ENCODE assay signal across 21 cellular contexts in genomic region chr16:1345651-1346421, GRCh38. TPM values are rescaled to one million over a fixed set of nuclear protein-coding genes. Genes with fewer than 3 reads are reported as not detected.
DNase-seq lines count a peak whose midpoint lies in the region; ATAC-seq, FAIRE-seq and TF ChIP-seq lines count a peak whose summit lies in the region.
"Had no signal": no experiment of that assay in that cellular context is flagged by ENCODE, and none has a peak within 500 bp of the region (broad histone marks: within the 10 kb centered on the region; RNA-seq: fewer than 3 reads in every experiment).

No MANE protein-coding gene starts in this region.

- ATAC-seq in HepG2 (no peak), right lobe of liver (no peak)
- ATAC-seq: CD8-positive, alpha-beta T cell had no signal

- CTCF ChIA-PET in HepG2 (lab: Yijun Ruan, JAX; ENCODE audit: low intra/inter-chr PET ratio, low total read pairs) = no interaction called here

- no peak overlapping the region for H4K91ac ChIP-seq in neuronal stem cell (ENCODE audit: low read depth, low read length, poor library complexity)

- intact Hi-C loops in HepG2 (cut with micrococcal nuclease; ENCODE audit: unreplicated experiment) = no loop called here
- intact Hi-C loops in right lobe of liver (cut with DNase I) = no loop called here
- intact Hi-C loops in testis (cut with DNase I; ENCODE audit: low total_unique reads) = no loop called here

- no peak overlapping the region for H3K14ac ChIP-seq in neuronal stem cell (ENCODE audit: low read length)

- peak overlapping the region; percentile 84 for H2BK12ac ChIP-seq in neuronal stem cell (ENCODE audit: low read length)

- POLR2A ChIA-PET in HepG2 (lab: Yijun Ruan, JAX) = no interaction called here

- H3K27ac ChIP-seq in HepG2 (ENCODE audit: extremely low read length, insufficient read depth, low read length) (no peak overlapping the region), right lobe of liver (no peak overlapping the region), neuronal stem cell (replicated peaks; ENCODE audit: low read length) (no peak overlapping the region), testis (no peak overlapping the region)
- H3K27ac ChIP-seq: BLaER1, GM23248, HL-60 had no signal

- no TSS peak for BruUV-seq in HepG2 (replicated peaks; lab: Mats Ljungman, UMichigan)

- in situ Hi-C loops in HepG2 (cut with HindIII; ENCODE audit: extremely low pct_ligation_motif_present, low pct_unique_long_range_greater_than_20kb) = no loop called here

- peak overlapping the region; percentile 23 for H3K4ac ChIP-seq in neuronal stem cell (ENCODE audit: low read length)

- H3K79me1 ChIP-seq in neuronal stem cell (ENCODE audit: low read depth, low read length) = peaks cover 7% of the 10 kb centered on the region

- H4K8ac ChIP-seq in neuronal stem cell (ENCODE audit: low read depth, low read length) = no peak overlapping the region

- FAIRE-seq in HepG2 (lab: Jason Lieb, UNC) = no peak
- FAIRE-seq: GM12891, H54 had no signal

- H2BK15ac ChIP-seq in neuronal stem cell (ENCODE audit: low read length) = peak overlapping the region; percentile 94

- H2BK120ac ChIP-seq in neuronal stem cell (ENCODE audit: low read depth, low read length) = no peak overlapping the region

- TF ChIP-seq CTCF in HepG2 (CRISPR knock-in tag; IDR thresholded peaks at IDR 0.05) (no peak), right lobe of liver (IDR thresholded peaks at IDR 0.05) (no peak), testis (IDR thresholded peaks at IDR 0.05) (no peak), GM10266 (IDR thresholded peaks at IDR 0.05; ENCODE audit: control insufficient read depth, insufficient read depth, low read depth, missing control alignments) (no peak)

- H3K9ac ChIP-seq in HepG2 (ENCODE audit: insufficient read depth, low read depth, low read length) (no peak overlapping the region), neuronal stem cell (ENCODE audit: low read depth, low read length, poor library complexity) (peak overlapping the region; percentile 44)
- H3K9ac ChIP-seq: BLaER1, GM23248 had no signal

- H3K4me3 ChIP-seq in HepG2 (replicated peaks in 1 of 3; ENCODE audit: insufficient read depth in 1 of 3, low read depth in 2 of 3, low read length in 3 of 3) = no peak overlapping the region
- no peak overlapping the region for H3K4me3 ChIP-seq in right lobe of liver
- peak overlapping the region in 1 of 2 donors; percentile 14 for H3K4me3 ChIP-seq in neuronal stem cell (ENCODE audit: low read length in 2 of 2)
- no peak overlapping the region for H3K4me3 ChIP-seq in testis
- H3K4me3 ChIP-seq: BLaER1, GM23248 had no signal

- no peak for DNase-seq in HepG2 (ENCODE audit: low spot score)
- no peak for DNase-seq in right lobe of liver
- no peak for DNase-seq in neuronal stem cell (ENCODE audit: low spot score)
- DNase-seq in testis = peak; percentile 36
- no peak for DNase-seq in GM10266 (ENCODE audit: extremely low spot score)
- DNase-seq in activated CD8-positive, alpha-beta memory T cell treated with anti-CD3 and anti-CD28 coated beads, Interleukin-2, amount 50 U/mL, for 4 hours = no peak
- DNase-seq: 8988T; Calu3; CD8-positive, alpha-beta T cell; DMS79 treated with DMSO at 0.1 percent for 48 hours; GF-D8; GM23248; HCEC 1CT; HFFc6; IMR-90; KBM-7 had no signal

- H4K20me1 ChIP-seq in HepG2 (ENCODE audit: insufficient read depth, low read length) = no peaks in the 10 kb centered on the region

- 84% methylated on average over 19 of the region's 31 CpGs for WGBS in HepG2 (ENCODE audit: low lambda C conversion rate)
- WGBS in right lobe of liver (ENCODE audit: insufficient coverage, low coverage, low lambda C conversion rate, missing lambda C conversion rate) = 91% methylated on average over 3 of the region's 31 CpGs
- no CpG with 5 or more reads among the region's 31 CpGs for WGBS in neuronal stem cell (ENCODE audit: extremely low coverage in 2 of 2, insufficient read length in 2 of 2, insufficient replicate concordance in 1 of 2), 2 donors
- WGBS in testis, 2 donors = 70 to 95% methylated on average over 4 to 29 of the region's 31 CpGs

- no peak overlapping the region for H2AK5ac ChIP-seq in neuronal stem cell (ENCODE audit: low read depth, low read length)

- peaks cover 0 to 10% of the 10 kb centered on the region in 2 experiments; a peak in 2 of 5 replicates for H3K27me3 ChIP-seq in HepG2 (ENCODE audit: control insufficient read depth in 1 of 2, insufficient read depth in 2 of 2, low read length in 2 of 2)
- no peaks in the 10 kb centered on the region for H3K27me3 ChIP-seq in right lobe of liver
- peaks cover 0 to 14% (median 0%) of the 10 kb centered on the region in 3 experiments for H3K27me3 ChIP-seq in neuronal stem cell (ENCODE audit: control insufficient read depth in 3 of 3, insufficient read depth in 3 of 3, low read depth in 1 of 3, low read length in 3 of 3)
- no peaks in the 10 kb centered on the region for H3K27me3 ChIP-seq in testis
- H3K27me3 ChIP-seq: BLaER1 had no signal

- H3K9me3 ChIP-seq in HepG2 (ENCODE audit: low read length) (no peaks in the 10 kb centered on the region), right lobe of liver (no peaks in the 10 kb centered on the region), neuronal stem cell (replicated peaks in 1 of 2; ENCODE audit: control insufficient read depth in 2 of 2, insufficient read depth in 1 of 2, low read depth in 1 of 2, low read length in 2 of 2) (no peaks in the 10 kb centered on the region), testis (no peaks in the 10 kb centered on the region)
- H3K9me3 ChIP-seq: BLaER1 had no signal

- 0 out of 4 replicates have a peak, but pooled peaks of 1 of the 2 experiments have one; percentile 32 for TF ChIP-seq POLR2A in HepG2 (IDR thresholded peaks at IDR 0.05; ENCODE audit: insufficient read depth in 1 of 2, low read depth in 2 of 2, low read length in 2 of 2)
- TF ChIP-seq POLR2A in right lobe of liver (IDR thresholded peaks at IDR 0.05) = no peak
- no peak for TF ChIP-seq POLR2A in testis (IDR thresholded peaks at IDR 0.05)

- H2AFZ ChIP-seq in HepG2 (ENCODE audit: low read length) = no peak overlapping the region
- H2AFZ ChIP-seq in neuronal stem cell (ENCODE audit: low read length) = no peak overlapping the region
- H2AFZ ChIP-seq: GM23248 had no signal

- no peak for TF ChIP-seq RAD21 in HepG2 (CRISPR knock-in tag; IDR thresholded peaks at IDR 0.05)

- peaks cover 8% of the 10 kb centered on the region for H3K79me2 ChIP-seq in HepG2 (ENCODE audit: insufficient read depth, low read length)

- no peak overlapping the region for H3K18ac ChIP-seq in neuronal stem cell (ENCODE audit: low read length)

- H3K4me2 ChIP-seq in HepG2 (ENCODE audit: low read depth, low read length) = no peak overlapping the region
- H3K4me2 ChIP-seq in neuronal stem cell (ENCODE audit: insufficient read depth, low read length, poor library complexity, severe bottlenecking) = no peak overlapping the region
- H3K4me2 ChIP-seq: BLaER1 had no signal

- H3K23ac ChIP-seq in neuronal stem cell (ENCODE audit: low read depth, low read length, poor library complexity) = peak overlapping the region; percentile 17

- peak overlapping the region; percentile 53 for H2BK5ac ChIP-seq in neuronal stem cell (ENCODE audit: low read length)

- H3K4me1 ChIP-seq in HepG2 (ENCODE audit: insufficient read depth, low read length) (peaks cover 27% of the 10 kb centered on the region), right lobe of liver (peaks cover 0 to 18% (median 9%) of the 10 kb centered on the region in 4 donors), neuronal stem cell (ENCODE audit: control insufficient read depth in 2 of 2, insufficient read depth in 1 of 2, low read depth in 1 of 2, low read length in 2 of 2) (peaks cover 4 to 11% of the 10 kb centered on the region in 2 donors), testis (peaks cover 23% of the 10 kb centered on the region)

- TF ChIP-seq EP300 in HepG2 (IDR thresholded peaks at IDR 0.05; ENCODE audit: low read depth in 2 of 2, low read length in 2 of 2) (no peak), HepG2 (CRISPR knock-in tag; IDR thresholded peaks at IDR 0.05; ENCODE audit: borderline replicate concordance) (no peak)

- H3K36me3 ChIP-seq in HepG2 (replicated peaks in 1 of 2; ENCODE audit: control insufficient read depth in 1 of 2, insufficient read depth in 2 of 2, low read length in 2 of 2) (peaks cover 6 to 14% of the 10 kb centered on the region in 2 experiments; a peak in 4 of 5 replicates), right lobe of liver (no peaks in the 10 kb centered on the region), neuronal stem cell (replicated peaks in 1 of 2; ENCODE audit: control insufficient read depth in 2 of 2, insufficient read depth in 2 of 2, low read length in 2 of 2) (peaks cover 16 to 69% of the 10 kb centered on the region in 2 donors), testis (ENCODE audit: low read depth, missing control alignments) (no peaks in the 10 kb centered on the region)

RNA-seq across cellular contexts. Expression of gene TSR3, which starts 5.8 kb away (rescaled TPM):
- 45.1 and 51.0 TPM in 2 replicates for total RNA-seq in HepG2 (2016; rRNA removed; fragmentation: Illumina TruSeq; extraction: Trizol)
- total RNA-seq in HepG2 (2016; cell fraction: cytosol; rRNA removed; fragmentation: Illumina TruSeq; extraction: Trizol; ENCODE audit: low read depth) = 118 and 125 TPM in 2 replicates
- 49.3 and 52.7 TPM in 2 replicates for total RNA-seq in HepG2 (2016; cell fraction: insoluble cytoplasmic fraction; rRNA removed; fragmentation: Illumina TruSeq; extraction: Trizol)
- total RNA-seq in HepG2 (2016; cell fraction: membrane; rRNA removed; fragmentation: Illumina TruSeq; extraction: Trizol) = 124 and 132 TPM in 2 replicates
- 18.2 and 27.2 TPM in 2 replicates for total RNA-seq in HepG2 (2016; cell fraction: nucleus; rRNA removed; fragmentation: Illumina TruSeq; extraction: Trizol)
- polyA plus RNA-seq in HepG2 (2011; rRNA removed) = 24.2 and 26.2 TPM in 2 replicates
- 32.0 and 45.5 TPM in 2 replicates for polyA plus RNA-seq in HepG2 (2011; cell fraction: cytosol; rRNA removed)
- polyA plus RNA-seq in HepG2 (2011; cell fraction: nucleus; rRNA removed) = 19.0 and 20.6 TPM in 2 replicates
- polyA plus RNA-seq in HepG2 (2012) = 21.4 TPM in 2 replicates
- polyA plus RNA-seq in HepG2 (2016; cell fraction: cytosol; fragmentation: Illumina TruSeq; extraction: Trizol; ENCODE audit: low read depth) = 132 and 144 TPM in 2 replicates
- 51.4 and 56.6 TPM in 2 replicates for polyA plus RNA-seq in HepG2 (2016; cell fraction: insoluble cytoplasmic fraction; fragmentation: Illumina TruSeq; extraction: Trizol; ENCODE audit: low read depth)
- polyA plus RNA-seq in HepG2 (2016; cell fraction: membrane; fragmentation: Illumina TruSeq; extraction: Trizol; ENCODE audit: low read depth) = 124 TPM in 2 replicates
- polyA plus RNA-seq in HepG2 (2016; cell fraction: nucleus; fragmentation: Illumina TruSeq; extraction: Trizol; ENCODE audit: insufficient read depth, low read depth) = 43.7 and 46.5 TPM in 2 replicates
- 32.8 and 34.9 TPM in 2 replicates for polyA minus RNA-seq in HepG2 (2011; rRNA and poly(A)+ RNA removed; ENCODE audit: low replicate concordance)
- 14.0 and 21.0 TPM in 2 replicates for polyA minus RNA-seq in HepG2 (2011; cell fraction: cytosol; rRNA and poly(A)+ RNA removed)
- 6.6 and 7.2 TPM in 2 replicates for polyA minus RNA-seq in HepG2 (2011; cell fraction: nucleus; rRNA and poly(A)+ RNA removed)
- total RNA-seq in right lobe of liver = 10 to 100 TPM; 20.7 to 66.5 (median 24.5) TPM
- polyA plus RNA-seq in neuronal stem cell (2013, experiment 1 of 2) = 32.4 TPM
- 29.6 TPM for polyA plus RNA-seq in neuronal stem cell (2013, experiment 2 of 2)
- 10 to 100 TPM; 79.4 to 89.5 TPM for total RNA-seq in testis
- polyA plus RNA-seq in testis (ENCODE audit: insufficient read depth, low read depth, low replicate concordance) = 40.9 TPM

RNA-seq across cellular contexts. Expression of gene GNPTG, which starts 5.9 kb away (rescaled TPM):
- total RNA-seq in HepG2 (2016; rRNA removed; fragmentation: Illumina TruSeq; extraction: Trizol) (8.8 and 22.7 TPM in 2 replicates), right lobe of liver (10 to 100 TPM; 44.3 to 72.8 (median 63.0) TPM), testis (100 to 1,000 TPM; 106 to 150 TPM)
- total RNA-seq in HepG2 (2016; cell fraction: cytosol; rRNA removed; fragmentation: Illumina TruSeq; extraction: Trizol; ENCODE audit: low read depth) = 8.5 and 9.4 TPM in 2 replicates
- 7.2 and 22.9 TPM in 2 replicates for total RNA-seq in HepG2 (2016; cell fraction: insoluble cytoplasmic fraction; rRNA removed; fragmentation: Illumina TruSeq; extraction: Trizol)
- total RNA-seq in HepG2 (2016; cell fraction: membrane; rRNA removed; fragmentation: Illumina TruSeq; extraction: Trizol) = 11.3 and 14.3 TPM in 2 replicates
- total RNA-seq in HepG2 (2016; cell fraction: nucleus; rRNA removed; fragmentation: Illumina TruSeq; extraction: Trizol) = 18.3 and 21.7 TPM in 2 replicates
- polyA plus RNA-seq in HepG2 (2011; rRNA removed) (71.1 and 79.9 TPM in 2 replicates), testis (ENCODE audit: insufficient read depth, low read depth, low replicate concordance) (67.8 TPM)
- 54.7 and 81.5 TPM in 2 replicates for polyA plus RNA-seq in HepG2 (2011; cell fraction: cytosol; rRNA removed)
- polyA plus RNA-seq in HepG2 (2011; cell fraction: nucleus; rRNA removed) = 96.1 and 122 TPM in 2 replicates
- polyA plus RNA-seq in HepG2 (2012) = 23.4 and 23.5 TPM in 2 replicates
- 15.1 and 18.1 TPM in 2 replicates for polyA plus RNA-seq in HepG2 (2016; cell fraction: cytosol; fragmentation: Illumina TruSeq; extraction: Trizol; ENCODE audit: low read depth)
- 15.0 and 19.6 TPM in 2 replicates for polyA plus RNA-seq in HepG2 (2016; cell fraction: insoluble cytoplasmic fraction; fragmentation: Illumina TruSeq; extraction: Trizol; ENCODE audit: low read depth)
- polyA plus RNA-seq in HepG2 (2016; cell fraction: membrane; fragmentation: Illumina TruSeq; extraction: Trizol; ENCODE audit: low read depth) = 15.9 and 17.7 TPM in 2 replicates
- 81.4 and 87.5 TPM in 2 replicates for polyA plus RNA-seq in HepG2 (2016; cell fraction: nucleus; fragmentation: Illumina TruSeq; extraction: Trizol; ENCODE audit: insufficient read depth, low read depth)
- polyA minus RNA-seq in HepG2 (2011; rRNA and poly(A)+ RNA removed; ENCODE audit: low replicate concordance) = 35.8 and 59.3 TPM in 2 replicates
- polyA minus RNA-seq in HepG2 (2011; cell fraction: cytosol; rRNA and poly(A)+ RNA removed) = 14.2 and 19.1 TPM in 2 replicates
- 7.6 and 15.6 TPM in 2 replicates for polyA minus RNA-seq in HepG2 (2011; cell fraction: nucleus; rRNA and poly(A)+ RNA removed)
- 14.7 TPM for polyA plus RNA-seq in neuronal stem cell (2013, experiment 1 of 2)
- polyA plus RNA-seq in neuronal stem cell (2013, experiment 2 of 2) = 13.2 TPM

RNA-seq across cellular contexts. Expression of gene BAIAP3, which starts 12.4 kb away (rescaled TPM):
- total RNA-seq in HepG2 (2016; rRNA removed; fragmentation: Illumina TruSeq; extraction: Trizol) (2.0 and 3.2 TPM in 2 replicates), right lobe of liver (1 to 10 TPM; 5.4 to 7.6 (median 5.8) TPM), testis (10 to 100 TPM; 29.8 to 60.4 TPM)
- 0.40 and 0.79 TPM in 2 replicates for total RNA-seq in HepG2 (2016; cell fraction: cytosol; rRNA removed; fragmentation: Illumina TruSeq; extraction: Trizol; ENCODE audit: low read depth)
- total RNA-seq in HepG2 (2016; cell fraction: insoluble cytoplasmic fraction; rRNA removed; fragmentation: Illumina TruSeq; extraction: Trizol) = 1.2 and 2.4 TPM in 2 replicates
- 0.80 and 1.3 TPM in 2 replicates for total RNA-seq in HepG2 (2016; cell fraction: membrane; rRNA removed; fragmentation: Illumina TruSeq; extraction: Trizol)
- 2.8 and 4.0 TPM in 2 replicates for total RNA-seq in HepG2 (2016; cell fraction: nucleus; rRNA removed; fragmentation: Illumina TruSeq; extraction: Trizol)
- polyA plus RNA-seq in HepG2 (2011; rRNA removed) (5.7 and 9.1 TPM in 2 replicates), testis (ENCODE audit: insufficient read depth, low read depth, low replicate concordance) (23.0 TPM)
- polyA plus RNA-seq in HepG2 (2011; cell fraction: cytosol; rRNA removed) = 2.2 and 2.3 TPM in 2 replicates
- polyA plus RNA-seq in HepG2 (2011; cell fraction: nucleus; rRNA removed) = 91.6 and 123 TPM in 2 replicates
- 3.7 and 4.3 TPM in 2 replicates for polyA plus RNA-seq in HepG2 (2012)
- polyA plus RNA-seq in HepG2 (2016; cell fraction: cytosol; fragmentation: Illumina TruSeq; extraction: Trizol; ENCODE audit: low read depth) = 0.31 and 0.35 TPM in 2 replicates
- polyA plus RNA-seq in HepG2 (2016; cell fraction: insoluble cytoplasmic fraction; fragmentation: Illumina TruSeq; extraction: Trizol; ENCODE audit: low read depth) = 1.0 and 2.5 TPM in 2 replicates
- 0.46 and 0.62 TPM in 2 replicates for polyA plus RNA-seq in HepG2 (2016; cell fraction: membrane; fragmentation: Illumina TruSeq; extraction: Trizol; ENCODE audit: low read depth)
- polyA plus RNA-seq in HepG2 (2016; cell fraction: nucleus; fragmentation: Illumina TruSeq; extraction: Trizol; ENCODE audit: insufficient read depth, low read depth) = 5.9 and 9.4 TPM in 2 replicates
- 0.40 and 7.9 TPM in 2 replicates for polyA minus RNA-seq in HepG2 (2011; rRNA and poly(A)+ RNA removed; ENCODE audit: low replicate concordance)
- polyA minus RNA-seq in HepG2 (2011; cell fraction: cytosol; rRNA and poly(A)+ RNA removed) = 2.1 and 2.6 TPM in 2 replicates
- polyA minus RNA-seq in HepG2 (2011; cell fraction: nucleus; rRNA and poly(A)+ RNA removed) = 12.2 and 20.9 TPM in 2 replicates
- polyA plus RNA-seq in neuronal stem cell (2013, experiment 1 of 2) = 3.1 TPM
- 2.9 TPM for polyA plus RNA-seq in neuronal stem cell (2013, experiment 2 of 2)
- polyA plus RNA-seq: CD14-positive monocyte had no signal

RNA-seq across cellular contexts. Expression of gene UBE2I, which starts 36.4 kb away (rescaled TPM):
- 75.8 and 87.9 TPM in 2 replicates for total RNA-seq in HepG2 (2016; rRNA removed; fragmentation: Illumina TruSeq; extraction: Trizol)
- 35.5 and 39.4 TPM in 2 replicates for total RNA-seq in HepG2 (2016; cell fraction: cytosol; rRNA removed; fragmentation: Illumina TruSeq; extraction: Trizol; ENCODE audit: low read depth)
- 66.6 and 79.8 TPM in 2 replicates for total RNA-seq in HepG2 (2016; cell fraction: insoluble cytoplasmic fraction; rRNA removed; fragmentation: Illumina TruSeq; extraction: Trizol)
- total RNA-seq in HepG2 (2016; cell fraction: membrane; rRNA removed; fragmentation: Illumina TruSeq; extraction: Trizol) = 55.4 and 63.3 TPM in 2 replicates
- total RNA-seq in HepG2 (2016; cell fraction: nucleus; rRNA removed; fragmentation: Illumina TruSeq; extraction: Trizol) = 41.5 and 41.7 TPM in 2 replicates
- 79.5 and 98.9 TPM in 2 replicates for polyA plus RNA-seq in HepG2 (2011; rRNA removed)
- 57.9 and 77.8 TPM in 2 replicates for polyA plus RNA-seq in HepG2 (2011; cell fraction: cytosol; rRNA removed)
- 115 and 128 TPM in 2 replicates for polyA plus RNA-seq in HepG2 (2011; cell fraction: nucleus; rRNA removed)
- polyA plus RNA-seq in HepG2 (2012) = 91.6 and 108 TPM in 2 replicates
- polyA plus RNA-seq in HepG2 (2016; cell fraction: cytosol; fragmentation: Illumina TruSeq; extraction: Trizol; ENCODE audit: low read depth) = 94.9 and 118 TPM in 2 replicates
- 181 and 205 TPM in 2 replicates for polyA plus RNA-seq in HepG2 (2016; cell fraction: insoluble cytoplasmic fraction; fragmentation: Illumina TruSeq; extraction: Trizol; ENCODE audit: low read depth)
- polyA plus RNA-seq in HepG2 (2016; cell fraction: membrane; fragmentation: Illumina TruSeq; extraction: Trizol; ENCODE audit: low read depth) = 118 and 119 TPM in 2 replicates
- 163 and 194 TPM in 2 replicates for polyA plus RNA-seq in HepG2 (2016; cell fraction: nucleus; fragmentation: Illumina TruSeq; extraction: Trizol; ENCODE audit: insufficient read depth, low read depth)
- 39.2 and 48.3 TPM in 2 replicates for polyA minus RNA-seq in HepG2 (2011; rRNA and poly(A)+ RNA removed; ENCODE audit: low replicate concordance)
- polyA minus RNA-seq in HepG2 (2011; cell fraction: cytosol; rRNA and poly(A)+ RNA removed) = 54.8 and 55.8 TPM in 2 replicates
- polyA minus RNA-seq in HepG2 (2011; cell fraction: nucleus; rRNA and poly(A)+ RNA removed) = 63.8 and 72.6 TPM in 2 replicates
- 10 to 100 TPM; 25.0 to 48.0 (median 39.3) TPM for total RNA-seq in right lobe of liver
- polyA plus RNA-seq in neuronal stem cell (2013, experiment 1 of 2) = 253 TPM
- 258 TPM for polyA plus RNA-seq in neuronal stem cell (2013, experiment 2 of 2)
- total RNA-seq in testis = 100 to 1,000 TPM; 116 to 127 TPM
- 143 TPM for polyA plus RNA-seq in testis (ENCODE audit: insufficient read depth, low read depth, low replicate concordance)
